Comparison of ENCODE assay signal across 21 cellular contexts in genomic region chrX:70694339-70695122, GRCh38.
"Had no signal": no experiment of that assay in that cellular context is flagged by ENCODE, and none has a peak within 500 bp of the region (broad histone marks: within the 10 kb centered on the region; RNA-seq: fewer than 3 reads in every experiment).

No MANE protein-coding gene starts in this region.

- H3K27me3 ChIP-seq: esophagus muscularis mucosa, heart right ventricle, right atrium auricular region, sigmoid colon, suprapubic skin, thyroid gland, upper lobe of left lung, uterus had no signal

- H3K4me1 Mint-ChIP-seq: naive thymus-derived CD4-positive, alpha-beta T cell; neural crest cell had no signal

- H3K36me3 Mint-ChIP-seq: naive thymus-derived CD4-positive, alpha-beta T cell had no signal

- H3K4me1 ChIP-seq: esophagus muscularis mucosa, gastrocnemius medialis, heart right ventricle, right atrium auricular region, sigmoid colon, suprapubic skin, thyroid gland, upper lobe of left lung, uterus had no signal

- ATAC-seq: effector memory CD8-positive, alpha-beta T cell; gastrocnemius medialis; heart right ventricle; left lobe of liver; naive thymus-derived CD4-positive, alpha-beta T cell had no signal

- H3K9me3 ChIP-seq: esophagus muscularis mucosa, gastrocnemius medialis, sigmoid colon, suprapubic skin, thyroid gland, upper lobe of left lung, uterus had no signal

- H3K4me3 ChIP-seq: esophagus muscularis mucosa, gastrocnemius medialis, heart right ventricle, right atrium auricular region, sigmoid colon, skin epidermis, suprapubic skin, thyroid gland, upper lobe of left lung, uterus had no signal

- H3K36me3 ChIP-seq: esophagus muscularis mucosa, gastrocnemius medialis, heart right ventricle, right atrium auricular region, sigmoid colon, suprapubic skin, thyroid gland, upper lobe of left lung, uterus had no signal

- H3K27ac ChIP-seq: epithelial cell of prostate, esophagus muscularis mucosa, gastrocnemius medialis, heart right ventricle, right atrium auricular region, sigmoid colon, skin epidermis, suprapubic skin, thyroid gland, upper lobe of left lung, uterus had no signal

- H3K27me3 Mint-ChIP-seq: dendritic cell treated with granulocyte-macrophage colony-stimulating factor and Interleukin-4, amounts not matched to agents 40 ng/mL and 50 ng/mL, for 4 days; effector memory CD8-positive, alpha-beta T cell; naive thymus-derived CD4-positive, alpha-beta T cell had no signal

- H3K4me3 Mint-ChIP-seq: dendritic cell treated with granulocyte-macrophage colony-stimulating factor and Interleukin-4, amounts not matched to agents 40 ng/mL and 50 ng/mL, for 4 days; effector memory CD8-positive, alpha-beta T cell; naive thymus-derived CD4-positive, alpha-beta T cell; neural crest cell had no signal

- DNase-seq: effector memory CD8-positive, alpha-beta T cell; gastrocnemius medialis; heart right ventricle; islet precursor cell; mammary epithelial cell; naive thymus-derived CD4-positive, alpha-beta T cell; sigmoid colon; stimulated activated CD4-positive, alpha-beta T cell treated with anti-CD3 and anti-CD28 coated beads, Interleukin-2, amount 100 ng/mL, for 24 hours; stimulated activated CD4-positive, alpha-beta T cell treated with anti-CD3 and anti-CD28 coated beads, Interleukin-4, amount 100 ng/mL, for 4 hours; stimulated activated naive CD4-positive, alpha-beta T cell; thyroid gland; upper lobe of left lung; uterus had no signal

- H3K9me3 Mint-ChIP-seq: dendritic cell treated with granulocyte-macrophage colony-stimulating factor and Interleukin-4, amounts not matched to agents 40 ng/mL and 50 ng/mL, for 4 days; effector memory CD8-positive, alpha-beta T cell had no signal

- H3K27ac Mint-ChIP-seq: dendritic cell treated with granulocyte-macrophage colony-stimulating factor and Interleukin-4, amounts not matched to agents 40 ng/mL and 50 ng/mL, for 4 days; effector memory CD8-positive, alpha-beta T cell; naive thymus-derived CD4-positive, alpha-beta T cell had no signal
